In the genomic region with DNA sequence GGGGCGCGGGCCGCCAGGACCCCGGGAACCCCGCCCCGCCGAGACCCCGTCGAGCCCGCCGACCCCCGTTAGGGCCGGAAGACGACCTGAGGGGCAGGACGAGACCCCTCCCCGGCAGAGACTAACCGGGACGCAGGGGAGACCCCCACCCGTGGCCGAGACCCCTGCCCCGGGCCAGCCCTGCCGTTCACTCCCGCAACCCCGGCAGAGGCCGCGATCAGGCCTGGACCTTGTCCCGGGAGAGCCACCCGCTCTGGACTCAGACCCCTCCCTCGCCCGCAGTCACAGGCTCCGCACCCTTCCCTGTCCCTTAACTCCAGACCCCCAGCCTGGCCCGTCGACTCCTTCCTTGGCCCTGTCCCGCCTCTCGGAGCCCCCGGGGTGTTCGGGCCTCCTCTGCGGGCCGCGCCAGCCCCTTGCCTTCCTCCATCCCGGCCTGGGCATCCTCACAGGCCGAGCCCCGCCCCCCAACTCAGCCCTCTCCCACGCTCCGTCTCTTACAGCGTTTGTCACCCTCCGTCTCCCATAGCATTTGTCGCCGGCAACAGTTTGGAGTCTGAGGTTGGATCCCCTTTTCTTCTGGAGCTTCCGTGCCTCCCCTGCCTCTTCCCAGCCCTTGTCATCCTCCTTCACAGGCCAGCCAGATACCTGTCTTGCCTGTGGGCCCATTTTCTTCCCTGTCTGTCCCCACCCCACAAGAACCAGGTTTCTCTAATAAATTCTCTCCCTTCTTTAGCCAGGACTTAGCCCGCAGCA, we compare ENCODE assay signal across 8 cellular contexts. TPM values are rescaled to one million over a fixed set of nuclear protein-coding genes. Genes with fewer than 3 reads are reported as not detected.
DNase-seq lines count a peak whose midpoint lies in the region; ATAC-seq and TF ChIP-seq lines count a peak whose summit lies in the region.

No MANE protein-coding gene starts in this region.

- peak; percentile 50 for DNase-seq in activated naive CD4-positive, alpha-beta T cell treated with Interleukin-2 at 50 U/mL for 16 hours
- no peak for DNase-seq in activated naive CD4-positive, alpha-beta T cell (lab: John Stamatoyannopoulos, UW)
- no peak for DNase-seq in activated CD4-positive, alpha-beta T cell treated with anti-CD3 and anti-CD28 coated beads, Interleukin-2, amount 10 ng/mL, durations not matched to agents 7 days and 5 days
- DNase-seq in foreskin keratinocyte (no peak), retinal pigment epithelial cell (ENCODE audit: low read depth) (no peak)

- H3K4me1 ChIP-seq in foreskin keratinocyte = peaks cover 9% of the 10 kb centered on the region

- ATAC-seq in foreskin keratinocyte (no peak), HG02763 (IDR thresholded peaks at IDR 0.05; ENCODE audit: unreplicated experiment) (no peak), HG02610 (IDR thresholded peaks at IDR 0.05; ENCODE audit: unreplicated experiment) (no peak), HG03175 (IDR thresholded peaks at IDR 0.05; ENCODE audit: unreplicated experiment) (no peak)

- H3K27ac Mint-ChIP-seq in activated CD4-positive, alpha-beta T cell treated with anti-CD3 and anti-CD28 coated beads, Interleukin-2, amount 10 ng/mL, durations not matched to agents 7 days and 5 days = peak overlapping the region; percentile 91

- no peaks in the 10 kb centered on the region for H3K9me3 Mint-ChIP-seq in activated CD4-positive, alpha-beta T cell treated with anti-CD3 and anti-CD28 coated beads, Interleukin-2, amount 10 ng/mL, durations not matched to agents 7 days and 5 days

- H3K27ac ChIP-seq in foreskin keratinocyte = peak overlapping the region; percentile 29

- peak overlapping the region; percentile 77 for H3K4me3 ChIP-seq in retinal pigment epithelial cell (ENCODE audit: low read length)

- no peaks in the 10 kb centered on the region for H3K27me3 Mint-ChIP-seq in activated CD4-positive, alpha-beta T cell treated with anti-CD3 and anti-CD28 coated beads, Interleukin-2, amount 10 ng/mL, durations not matched to agents 7 days and 5 days

- CTCF ChIA-PET in activated CD4-positive, alpha-beta T cell treated with anti-CD3 and anti-CD28 coated beads, Interleukin-2, amount 10 ng/mL, durations not matched to agents 7 days and 5 days (lab: Charles Lee) = interaction anchor here (0.6 to 2.7 kb wide), 6 partner anchors 18 to 222 kb away, joined by 3 to 15 read pairs (median 4); no protein-coding TSS in a partner anchor

- TF ChIP-seq CTCF in foreskin keratinocyte (conservative IDR thresholded peaks at IDR 0.05) (no peak), retinal pigment epithelial cell (conservative IDR thresholded peaks at IDR 0.05; ENCODE audit: low read depth, low read length) (no peak)

- H3K4me3 Mint-ChIP-seq in activated CD4-positive, alpha-beta T cell treated with anti-CD3 and anti-CD28 coated beads, Interleukin-2, amount 10 ng/mL, durations not matched to agents 7 days and 5 days = peak overlapping the region; percentile 92

- peaks cover 63% of the 10 kb centered on the region for H3K4me1 Mint-ChIP-seq in activated CD4-positive, alpha-beta T cell treated with anti-CD3 and anti-CD28 coated beads, Interleukin-2, amount 10 ng/mL, durations not matched to agents 7 days and 5 days

- no peaks in the 10 kb centered on the region for H3K27me3 ChIP-seq in foreskin keratinocyte

- POLR2A ChIA-PET in activated CD4-positive, alpha-beta T cell treated with anti-CD3 and anti-CD28 coated beads, Interleukin-2, amount 10 ng/mL, durations not matched to agents 7 days and 5 days (lab: Charles Lee) = no interaction called here

- H3K36me3 Mint-ChIP-seq in activated CD4-positive, alpha-beta T cell treated with anti-CD3 and anti-CD28 coated beads, Interleukin-2, amount 10 ng/mL, durations not matched to agents 7 days and 5 days (ENCODE audit: low read depth) = no peaks in the 10 kb centered on the region

RNA-seq across cellular contexts. Expression of gene TCEA2, which starts 0.6 kb away (rescaled TPM):
- total RNA-seq in activated CD4-positive, alpha-beta T cell treated with anti-CD3 and anti-CD28 coated beads, Interleukin-2, amount 10 ng/mL, durations not matched to agents 7 days and 5 days = 10 to 100 TPM; 47.6 to 57.9 TPM
- 11.0 and 11.4 TPM in 2 replicates for total RNA-seq in foreskin keratinocyte
- 22.9 and 25.9 TPM in 2 replicates for polyA plus RNA-seq in foreskin keratinocyte

RNA-seq across cellular contexts. Expression of gene SOX18, which starts 14.1 kb away (rescaled TPM):
- total RNA-seq in activated CD4-positive, alpha-beta T cell treated with anti-CD3 and anti-CD28 coated beads, Interleukin-2, amount 10 ng/mL, durations not matched to agents 7 days and 5 days = under 1 TPM; 0.10 to 0.15 TPM
- not detected in 2 replicates for total RNA-seq in foreskin keratinocyte
- polyA plus RNA-seq in foreskin keratinocyte = 0.03 and 0.04 TPM in 2 replicates

RNA-seq across cellular contexts. Expression of gene RGS19, which starts 15.8 kb away (rescaled TPM):
- 100 to 1,000 TPM; 105 to 107 TPM for total RNA-seq in activated CD4-positive, alpha-beta T cell treated with anti-CD3 and anti-CD28 coated beads, Interleukin-2, amount 10 ng/mL, durations not matched to agents 7 days and 5 days
- 23.7 and 23.8 TPM in 2 replicates for total RNA-seq in foreskin keratinocyte
- 26.1 and 26.3 TPM in 2 replicates for polyA plus RNA-seq in foreskin keratinocyte

RNA-seq across cellular contexts. Expression of gene OPRL1, which starts 16.3 kb away (rescaled TPM):
- 1 to 10 TPM; 1.6 TPM for total RNA-seq in activated CD4-positive, alpha-beta T cell treated with anti-CD3 and anti-CD28 coated beads, Interleukin-2, amount 10 ng/mL, durations not matched to agents 7 days and 5 days
- total RNA-seq in foreskin keratinocyte = 0.10 and 0.14 TPM in 2 replicates
- 0.12 and 0.14 TPM in 2 replicates for polyA plus RNA-seq in foreskin keratinocyte

RNA-seq across cellular contexts. Expression of gene LKAAEAR1, which starts 20.6 kb away (rescaled TPM):
- under 1 TPM; 0.44 to 0.89 TPM for total RNA-seq in activated CD4-positive, alpha-beta T cell treated with anti-CD3 and anti-CD28 coated beads, Interleukin-2, amount 10 ng/mL, durations not matched to agents 7 days and 5 days
- 0.17 TPM in 1 of 2 replicates, not detected in the other for total RNA-seq in foreskin keratinocyte
- 0.12 TPM in 1 of 2 replicates, not detected in the other for polyA plus RNA-seq in foreskin keratinocyte
